9 cellular contexts compared by ENCODE assay signal in the genomic region with DNA sequence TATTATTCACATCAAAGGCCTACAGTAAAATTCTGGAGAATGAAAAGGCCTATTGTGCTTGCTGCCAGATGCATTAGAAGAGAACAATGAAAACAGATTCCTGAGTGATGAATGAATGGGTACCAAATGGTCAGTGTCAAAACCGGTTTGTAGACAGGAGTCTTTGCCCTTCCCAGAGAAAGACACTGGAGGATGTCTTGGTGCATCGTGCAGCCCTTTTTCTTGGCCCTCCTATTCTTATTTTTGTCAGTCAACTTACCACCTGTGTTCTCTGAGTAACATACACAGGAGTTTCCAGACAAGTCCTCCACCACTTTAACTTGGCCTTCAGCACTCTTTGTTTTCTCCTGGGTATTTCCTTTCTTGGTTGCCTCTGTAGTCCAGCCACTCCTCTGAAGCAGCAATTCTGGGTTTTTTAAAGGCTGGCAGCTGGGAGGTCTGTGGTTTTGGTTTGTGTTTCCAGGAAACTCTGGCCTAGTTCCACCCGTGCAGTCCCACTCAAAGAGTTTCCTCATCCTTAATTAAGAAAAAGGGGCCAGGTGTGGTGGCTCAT. TPM values are rescaled to one million over a fixed set of nuclear protein-coding genes. Genes with fewer than 3 reads are reported as not detected.
DNase-seq lines count a peak whose midpoint lies in the region; ATAC-seq and TF ChIP-seq lines count a peak whose summit lies in the region.
"Had no signal": no experiment of that assay in that cellular context is flagged by ENCODE, and none has a peak within 500 bp of the region (broad histone marks: within the 10 kb centered on the region; RNA-seq: fewer than 3 reads in every experiment).

No MANE protein-coding gene starts in this region.

- H3K4me3 ChIP-seq in fibroblast of pulmonary artery (replicated peaks; ENCODE audit: low read depth, low read length), result no peak overlapping the region
- no peak overlapping the region for H3K4me3 ChIP-seq in upper lobe of right lung

- no peak for TF ChIP-seq CTCF in fibroblast of pulmonary artery (IDR thresholded peaks at IDR 0.05; ENCODE audit: low read length, missing control alignments)
- no peak for TF ChIP-seq CTCF in upper lobe of right lung (IDR thresholded peaks at IDR 0.05)

- H3K36me3 Mint-ChIP-seq in T-helper 2 cell treated with Interferon-gamma antibody and Interleukin-4, amounts not matched to agents 5 μg/mL and 100 μg/mL, for 36 hours (ENCODE audit: low read depth), result peaks cover 30% of the 10 kb centered on the region

- no peaks in the 10 kb centered on the region for H3K9me3 ChIP-seq in upper lobe of right lung

- H3K27ac Mint-ChIP-seq in T-helper 2 cell treated with Interferon-gamma antibody and Interleukin-4, amounts not matched to agents 5 μg/mL and 100 μg/mL, for 36 hours, result peak overlapping the region; percentile 33

- intact Hi-C loops in left ventricle myocardium superior (cut with micrococcal nuclease) (no loop called here), cardiac septum (cut with DNase I) (no loop called here), upper lobe of right lung (cut with DNase I) (no loop called here)

- peak overlapping the region; percentile 54 for H3K4me3 Mint-ChIP-seq in T-helper 2 cell treated with Interferon-gamma antibody and Interleukin-4, amounts not matched to agents 5 μg/mL and 100 μg/mL, for 36 hours

- no peak overlapping the region for H3K27ac ChIP-seq in upper lobe of right lung
- H3K27ac ChIP-seq: WERI-Rb-1 had no signal

- H3K9me3 Mint-ChIP-seq in T-helper 2 cell treated with Interferon-gamma antibody and Interleukin-4, amounts not matched to agents 5 μg/mL and 100 μg/mL, for 36 hours, result no peaks in the 10 kb centered on the region

- H3K27me3 Mint-ChIP-seq in T-helper 2 cell treated with Interferon-gamma antibody and Interleukin-4, amounts not matched to agents 5 μg/mL and 100 μg/mL, for 36 hours (ENCODE audit: low read depth), result no peaks in the 10 kb centered on the region

- peaks cover 43% of the 10 kb centered on the region for H3K4me1 Mint-ChIP-seq in T-helper 2 cell treated with Interferon-gamma antibody and Interleukin-4, amounts not matched to agents 5 μg/mL and 100 μg/mL, for 36 hours (ENCODE audit: low read depth)

- H3K27me3 ChIP-seq in upper lobe of right lung, result no peaks in the 10 kb centered on the region

- H3K36me3 ChIP-seq in upper lobe of right lung, result no peaks in the 10 kb centered on the region
- H3K36me3 ChIP-seq: WERI-Rb-1 had no signal

- ATAC-seq in left ventricle myocardium superior, result peak; percentile 51
- ATAC-seq in upper lobe of right lung, result peak; percentile 62
- ATAC-seq in HG03045 (IDR thresholded peaks at IDR 0.05; ENCODE audit: unreplicated experiment), result no peak
- no peak for ATAC-seq in GM21381 (IDR thresholded peaks at IDR 0.05; ENCODE audit: unreplicated experiment)

- DNase-seq in left ventricle myocardium superior (no peak), cardiac septum (ENCODE audit: low spot score) (no peak), fibroblast of pulmonary artery (ENCODE audit: low read depth) (peak; percentile 90), upper lobe of right lung (no peak), NCI-H1694 (lab: John Stamatoyannopoulos, UW) (no peak)
- peak; percentile 49 for DNase-seq in T-helper 2 cell treated with Interferon-gamma antibody and Interleukin-4, amounts not matched to agents 5 μg/mL and 100 μg/mL, for 36 hours (ENCODE audit: low spot score)
- DNase-seq: WERI-Rb-1 had no signal

- H3K4me1 ChIP-seq in upper lobe of right lung, result peaks cover 8% of the 10 kb centered on the region

RNA-seq across cellular contexts. Expression of a gene that starts 29.4 kb away (rescaled TPM):
- 2.7 TPM for total RNA-seq in left ventricle myocardium superior
- 1.3 TPM for total RNA-seq in cardiac septum
- 9.8 TPM for total RNA-seq in upper lobe of right lung

RNA-seq across cellular contexts. Expression of a gene that starts 55.4 kb away (rescaled TPM):
- total RNA-seq in left ventricle myocardium superior (1,799 TPM), cardiac septum (1,569 TPM), upper lobe of right lung (254 TPM)

Comparison
In these comparisons a context has a peak if more than half of its experiments do, and no peak if none do; other contexts are left out.
1. ATAC-seq: peak in left ventricle myocardium superior (single experiment) and upper lobe of right lung (single experiment); none in HG03045 (single experiment) and GM21381 (single experiment).
2. DNase-seq: peak in T-helper 2 cell treated with Interferon-gamma antibody and Interleukin-4, amounts not matched to agents 5 μg/mL and 100 μg/mL, for 36 hours (single experiment) and fibroblast of pulmonary artery (single experiment); none in left ventricle myocardium superior (single experiment), cardiac septum (single experiment), upper lobe of right lung (single experiment) and NCI-H1694 (single experiment).